Comparison of ENCODE assay signal across 13 cellular contexts in the genomic region with DNA sequence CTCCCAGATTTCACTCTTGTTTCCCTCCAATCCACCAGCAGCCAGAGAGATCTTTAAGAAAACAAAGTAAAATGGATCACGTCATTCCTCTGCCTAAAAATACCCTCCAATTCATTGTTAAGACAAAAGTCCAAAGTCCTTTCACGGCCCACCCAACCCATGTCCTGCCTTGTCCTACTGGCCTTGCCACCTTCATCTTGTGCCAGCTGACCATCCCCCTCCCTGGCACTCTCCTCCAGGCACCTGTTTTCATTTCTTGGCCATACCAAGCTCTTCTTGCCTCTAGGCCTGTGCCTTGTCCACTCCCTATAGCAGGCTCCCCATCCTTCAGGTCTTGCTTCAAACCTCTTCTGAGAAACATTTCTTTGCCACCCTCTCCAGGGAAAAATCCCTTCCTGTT.
DNase-seq lines count a peak whose midpoint lies in the region; ATAC-seq and TF ChIP-seq lines count a peak whose summit lies in the region.
"Had no signal": no experiment of that assay in that cellular context is flagged by ENCODE, and none has a peak within 500 bp of the region (broad histone marks: within the 10 kb centered on the region; RNA-seq: fewer than 3 reads in every experiment).

No MANE protein-coding gene starts in this region.

- intact Hi-C loops in ascending aorta (cut with DNase I): no loop called here

- H3K9me3 ChIP-seq in ascending aorta: no peaks in the 10 kb centered on the region

- H3K27me3 ChIP-seq in ascending aorta: no peaks in the 10 kb centered on the region
- H3K27me3 ChIP-seq: BLaER1 treated with 17β-estradiol and CSF1 and Interleukin-3, amounts not matched to agents 10 nM and 100 nM had no signal

- H3K4me3 ChIP-seq in ascending aorta: no peak overlapping the region
- H3K4me3 ChIP-seq: BLaER1 treated with 17β-estradiol and CSF1 and Interleukin-3, amounts not matched to agents 10 nM and 100 nM had no signal

- H3K36me3 ChIP-seq in ascending aorta: no peaks in the 10 kb centered on the region
- H3K36me3 ChIP-seq: BLaER1 treated with 17β-estradiol and CSF1 and Interleukin-3, amounts not matched to agents 10 nM and 100 nM had no signal

- no peak for TF ChIP-seq CTCF in ascending aorta (IDR thresholded peaks at IDR 0.05)

- H3K27ac ChIP-seq in ascending aorta: peak overlapping the region; percentile 57 to 69
- H3K27ac ChIP-seq in cingulate gyrus (ENCODE audit: low read depth, low read length): peak overlapping the region; percentile 70
- H3K27ac ChIP-seq in substantia nigra (ENCODE audit: low read depth, low read length, poor library complexity, severe bottlenecking): peak overlapping the region; percentile 70
- H3K27ac ChIP-seq: BLaER1 treated with 17β-estradiol and CSF1 and Interleukin-3, amounts not matched to agents 10 nM and 100 nM had no signal

- DNase-seq in ascending aorta (ENCODE audit: low spot score in 2 of 2) (no peak), substantia nigra (lab: John Stamatoyannopoulos, UW) (no peak), NCI-H345 treated with DMSO at 0.1 percent for 48 hours (lab: John Stamatoyannopoulos, UW; ENCODE audit: unreplicated experiment) (no peak)
- no peak for DNase-seq in activated CD4-positive, CD25-positive, alpha-beta regulatory T cell treated with anti-CD3 and anti-CD28 coated beads, Interleukin-2, amount 50 U/mL, for 72 hours
- DNase-seq: Calu3; CD8-positive, alpha-beta T cell; DMS79 treated with DMSO at 0.1 percent for 48 hours; GF-D8; H9; IMR-90 had no signal

- ATAC-seq in GM19467 (IDR thresholded peaks at IDR 0.05; ENCODE audit: unreplicated experiment): no peak
- ATAC-seq: CD8-positive, alpha-beta T cell had no signal

- peaks cover 0 to 8% of the 10 kb centered on the region in 2 donors for H3K4me1 ChIP-seq in ascending aorta
- H3K4me1 ChIP-seq: BLaER1 treated with 17β-estradiol and CSF1 and Interleukin-3, amounts not matched to agents 10 nM and 100 nM had no signal
